Comparison of ENCODE assay signal across 8 cellular contexts in the genomic region with DNA sequence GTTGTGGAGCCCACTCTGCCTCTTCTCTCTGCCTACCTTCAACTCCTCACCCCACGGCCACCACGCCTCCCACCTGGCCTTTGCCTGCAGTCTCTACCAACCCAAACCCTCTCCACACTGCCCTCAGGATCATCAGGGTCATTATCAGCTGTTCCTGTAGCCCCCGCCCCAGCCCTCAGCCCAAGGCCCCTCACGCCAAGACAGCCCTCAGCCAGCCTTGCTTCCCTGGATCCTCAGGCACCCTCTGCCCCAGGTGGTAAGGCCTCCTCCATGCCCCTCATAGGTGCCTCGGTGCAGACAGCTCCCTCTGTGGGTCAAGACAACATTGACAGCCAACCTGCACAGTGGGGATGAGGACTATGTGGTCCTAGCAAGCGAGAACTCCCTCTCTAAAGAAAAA. TPM values are rescaled to one million over a fixed set of nuclear protein-coding genes. Genes with fewer than 3 reads are reported as not detected.
A peak's percentile ranks its signal among the peaks of the same experiment; 100 is the strongest.
DNase-seq lines count a peak whose midpoint lies in the region; ATAC-seq, FAIRE-seq and TF ChIP-seq lines count a peak whose summit lies in the region.

No MANE protein-coding gene starts in this region.

- TF ChIP-seq CTCF in GM13976 (IDR thresholded peaks at IDR 0.05; ENCODE audit: borderline replicate concordance, control extremely low read depth, extremely low read depth, insufficient read depth, missing control alignments) = peak; percentile 6
- TF ChIP-seq CTCF in K562 (IDR thresholded peaks at IDR 0.05 in 2 of 3, conservative IDR thresholded peaks at IDR 0.05 in 1 of 3; ENCODE audit: insufficient read depth in 2 of 3, low read depth in 1 of 3, low read length in 3 of 3) = peak; percentile 49 to 57 (median 52)
- no peak for TF ChIP-seq CTCF in natural killer cell (IDR thresholded peaks at IDR 0.05)
- peak in 2 of 6 experiments; percentile 5 to 15 for TF ChIP-seq CTCF in upper lobe of left lung (IDR thresholded peaks at IDR 0.05)

- CTCF ChIA-PET in K562 (lab: Yijun Ruan, JAX; ENCODE audit: low intra/inter-chr PET ratio) = no interaction called here

- 76% methylated on average over 5 of the region's 6 CpGs for WGBS in K562 (ENCODE audit: insufficient coverage, low coverage, missing lambda C conversion rate)
- 77 to 94% methylated on average over 5 to 6 of the region's 6 CpGs for WGBS in upper lobe of left lung, 2 donors

- peaks cover 29 to 57% of the 10 kb centered on the region in 2 experiments for H3K4me1 ChIP-seq in K562 (replicated peaks in 1 of 2; ENCODE audit: control insufficient read depth in 2 of 2, insufficient read depth in 2 of 2, low read length in 2 of 2)
- peaks cover 50 to 66% (median 54%) of the 10 kb centered on the region in 4 donors for H3K4me1 ChIP-seq in upper lobe of left lung

- peak; percentile 67 for DNase-seq in GM13976 (ENCODE audit: low spot score)
- peak; percentile 67 for DNase-seq in RPMI8226
- DNase-seq in K562 (ENCODE audit: extremely low read depth in 1 of 4, low spot score in 3 of 4) = peak in 2 of 4 experiments; percentile 34 to 46
- no peak for DNase-seq in natural killer cell
- no peak for DNase-seq in upper lobe of left lung
- DNase-seq in Right ventricle myocardium inferior (ENCODE audit: missing footprints) = no peak

- no peaks in the 10 kb centered on the region for H3K36me3 Mint-ChIP-seq in natural killer cell

- peaks cover 37% of the 10 kb centered on the region for H4K20me1 ChIP-seq in K562 (replicated peaks; ENCODE audit: control insufficient read depth, insufficient read depth, low read length)

- H3K4me2 ChIP-seq in K562 (ENCODE audit: insufficient read depth, low read length) = 0 out of 2 replicates have a peak overlapping the region, but pooled peaks have one; percentile 73

- peak; percentile 58 for FAIRE-seq in K562 (lab: Jason Lieb, UNC)

- peak overlapping the region; percentile 97 for H3K4me3 Mint-ChIP-seq in natural killer cell

- H3K9ac ChIP-seq in K562 (ENCODE audit: insufficient read depth in 1 of 2, low read depth in 2 of 2, low read length in 2 of 2) = peak overlapping the region in 1 of 2 experiments; percentile 64; a peak in 2 of 4 replicates

- H3K27ac ChIP-seq in K562 (ENCODE audit: extremely low read depth, low read depth, low read length) (no peak overlapping the region), upper lobe of left lung (peak overlapping the region in 1 of 4 donors; percentile 93)

- H3K79me2 ChIP-seq in K562 (ENCODE audit: control insufficient read depth, insufficient read depth, low read length) = peaks cover 57% of the 10 kb centered on the region

- ATAC-seq in K562 = peak; percentile 66
- no peak for ATAC-seq in natural killer cell
- ATAC-seq in HG02571 (IDR thresholded peaks at IDR 0.05; ENCODE audit: unreplicated experiment) = no peak
- ATAC-seq in upper lobe of left lung (ENCODE audit: low FRiP score in 2 of 2) = no peak
- ATAC-seq in Right ventricle myocardium inferior = no peak
- ATAC-seq in GM21786 (IDR thresholded peaks at IDR 0.05; ENCODE audit: unreplicated experiment) = no peak

- TF ChIP-seq RAD21 in K562 (CRISPR knock-in tag; conservative IDR thresholded peaks at IDR 0.05 in 1 of 2, IDR thresholded peaks at IDR 0.05 in 1 of 2) = 0 out of 4 replicates have a peak, but pooled peaks of 1 of the 2 experiments have one; percentile 5

- intact Hi-C loops in K562 (cut with micrococcal nuclease) (no loop called here), natural killer cell (cut with micrococcal nuclease) (loop anchor here (5.0 kb wide), 1 partner anchor 34 kb away; a partner anchor contains a TSS), Right ventricle myocardium inferior (cut with DNase I) (no loop called here)

- H3K27me3 Mint-ChIP-seq in natural killer cell (ENCODE audit: low read depth in 2 of 2) = no peaks in the 10 kb centered on the region

- H3K27me3 ChIP-seq in K562 (ENCODE audit: control insufficient read depth in 2 of 2, insufficient read depth in 2 of 2, low read length in 2 of 2) (no peaks in the 10 kb centered on the region), upper lobe of left lung (no peaks in the 10 kb centered on the region)

- no TSS peak for BruUV-seq in K562 (replicated peaks; lab: Mats Ljungman, UMichigan)

- H3K27ac Mint-ChIP-seq in natural killer cell = peak overlapping the region; percentile 79

- no peaks in the 10 kb centered on the region for H3K9me3 Mint-ChIP-seq in natural killer cell

- H3K4me3 ChIP-seq in K562 = peak overlapping the region; percentile 63; the same call in 1 of the 2 replicates
- H3K4me3 ChIP-seq in upper lobe of left lung = peak overlapping the region in 1 of 4 donors; percentile 97

- H3K9me3 ChIP-seq in K562 (replicated peaks; ENCODE audit: control insufficient read depth, insufficient read depth, low read depth, low read length) (no peaks in the 10 kb centered on the region), upper lobe of left lung (no peaks in the 10 kb centered on the region)

- POLR2A ChIA-PET in K562 (lab: Yijun Ruan, JAX) = no interaction called here

- in situ Hi-C loops in GM13976 (cut with MboI; ENCODE audit: low sequenced_read_pairs, unreplicated experiment) (no loop called here), K562 (cut with MboI) (no loop called here)

- TF ChIP-seq EP300 in K562 (IDR thresholded peaks at IDR 0.05; ENCODE audit: low read length) (no peak), upper lobe of left lung (IDR thresholded peaks at IDR 0.05) (no peak)

- TF ChIP-seq POLR2A in K562 (conservative IDR thresholded peaks at IDR 0.05) = no peak
- TF ChIP-seq POLR2A in upper lobe of left lung (IDR thresholded peaks at IDR 0.05) = no peak

- H2AFZ ChIP-seq in K562 (ENCODE audit: low read depth, low read length) = no peak overlapping the region

- peaks cover 33 to 67% of the 10 kb centered on the region in 2 donors for H3K4me1 Mint-ChIP-seq in natural killer cell

- 0 out of 3 replicates have a peak, but pooled peaks cover 2% of the 10 kb centered on the region for H3K36me3 ChIP-seq in K562 (ENCODE audit: control insufficient read depth, insufficient read depth, low read length)
- H3K36me3 ChIP-seq in upper lobe of left lung = peaks cover 0 to 2% (median 2%) of the 10 kb centered on the region in 4 donors

- peaks cover 8% of the 10 kb centered on the region for H3K9me1 ChIP-seq in K562 (ENCODE audit: control insufficient read depth, insufficient read depth, low read length)

RNA-seq across cellular contexts. Expression of a gene that starts 1.7 kb away (rescaled TPM):
- total RNA-seq in K562 (2011; cell fraction: chromatin; rRNA removed; ENCODE audit: low replicate concordance) = 101 and 307 TPM in 2 replicates
- total RNA-seq in K562 (2011; cell fraction: nucleolus; rRNA removed) = 152 and 193 TPM in 2 replicates
- total RNA-seq in K562 (2011; cell fraction: nucleoplasm; rRNA removed) = 127 and 140 TPM in 2 replicates
- total RNA-seq in K562 (2014; rRNA removed) = 26.9 and 36.8 TPM in 2 replicates
- total RNA-seq in K562 (2014; rRNA removed; fragmentation: Illumina TruSeq; extraction: Trizol) = 2.9 and 5.3 TPM in 2 replicates
- 14.9 and 16.1 TPM in 2 replicates for total RNA-seq in K562 (2015; rRNA removed; fragmentation: Illumina TruSeq; extraction: Trizol)
- 47.3 and 50.4 TPM in 2 replicates for total RNA-seq in K562 (2021)
- polyA plus RNA-seq in K562 (2011; rRNA removed) = 11.4 and 16.7 TPM in 2 replicates
- 15.1 and 27.2 TPM in 2 replicates for polyA plus RNA-seq in K562 (2011; cell fraction: cytosol; rRNA removed)
- polyA plus RNA-seq in K562 (2011; cell fraction: nucleus; rRNA removed) = 117 and 136 TPM in 2 replicates
- 21.3 and 38.3 TPM in 2 replicates for polyA plus RNA-seq in K562 (2012)
- polyA plus RNA-seq in K562 (2014; fragmentation: Illumina TruSeq; extraction: Trizol) = 6.7 and 15.5 TPM in 2 replicates
- under 1 TPM; 0.44 to 0.55 TPM for polyA plus RNA-seq in K562 (2014; fragmentation: Nextera tagmentation; extraction: Ambion mirVana)
- polyA plus RNA-seq in K562 (2014; rRNA removed) = 22.3 and 24.3 TPM in 2 replicates
- polyA minus RNA-seq in K562 (2011; rRNA and poly(A)+ RNA removed) = 9.9 and 19.7 TPM in 2 replicates
- 27.2 and 27.4 TPM in 2 replicates for polyA minus RNA-seq in K562 (2011; cell fraction: cytosol; rRNA and poly(A)+ RNA removed)
- 51.2 and 58.9 TPM in 2 replicates for polyA minus RNA-seq in K562 (2011; cell fraction: nucleus; rRNA and poly(A)+ RNA removed)
- total RNA-seq in natural killer cell = 100 to 1,000 TPM; 235 to 284 (median 242) TPM
- 100 to 1,000 TPM in 1 of 6 donors, 10 to 100 TPM in 5; 44.6 to 117 (median 75.7) TPM for total RNA-seq in upper lobe of left lung
- total RNA-seq in Right ventricle myocardium inferior = 47.7 TPM

RNA-seq across cellular contexts. Expression of a gene that starts 8.3 kb away (rescaled TPM):
- 2.7 and 6.7 TPM in 2 replicates for total RNA-seq in K562 (2011; cell fraction: chromatin; rRNA removed; ENCODE audit: low replicate concordance)
- 7.2 and 7.8 TPM in 2 replicates for total RNA-seq in K562 (2011; cell fraction: nucleolus; rRNA removed)
- total RNA-seq in K562 (2011; cell fraction: nucleoplasm; rRNA removed) = 3.7 and 4.7 TPM in 2 replicates
- total RNA-seq in K562 (2014; rRNA removed) (1.5 and 1.8 TPM in 2 replicates), K562 (2014; rRNA removed; fragmentation: Illumina TruSeq; extraction: Trizol) (0.33 and 0.41 TPM in 2 replicates), K562 (2015; rRNA removed; fragmentation: Illumina TruSeq; extraction: Trizol) (0.08 and 0.11 TPM in 2 replicates), K562 (2021) (3.4 and 5.1 TPM in 2 replicates), natural killer cell (1 to 10 TPM in 2 of 3 donors, under 1 TPM in 1; 0.26 to 2.5 (median 1.5) TPM), upper lobe of left lung (1 to 10 TPM in 4 of 6 donors, under 1 TPM in 2; 0.30 to 3.1 (median 1.6) TPM), Right ventricle myocardium inferior (not detected)
- polyA plus RNA-seq in K562 (2011; rRNA removed) (0.38 and 1.1 TPM in 2 replicates), K562 (2014; fragmentation: Illumina TruSeq; extraction: Trizol) (1.7 and 2.9 TPM in 2 replicates), K562 (2014; fragmentation: Nextera tagmentation; extraction: Ambion mirVana) (under 1 TPM; 0.22 to 0.31 TPM), K562 (2014; rRNA removed) (1.3 and 2.2 TPM in 2 replicates)
- polyA plus RNA-seq in K562 (2011; cell fraction: cytosol; rRNA removed) = 0.69 and 0.74 TPM in 2 replicates
- 1.0 and 1.2 TPM in 2 replicates for polyA plus RNA-seq in K562 (2011; cell fraction: nucleus; rRNA removed)
- 1.1 and 19.5 TPM in 2 replicates for polyA plus RNA-seq in K562 (2012)
- polyA minus RNA-seq in K562 (2011; rRNA and poly(A)+ RNA removed) = 0.39 and 0.60 TPM in 2 replicates
- 0.48 and 1.1 TPM in 2 replicates for polyA minus RNA-seq in K562 (2011; cell fraction: cytosol; rRNA and poly(A)+ RNA removed)
- 1.5 and 2.6 TPM in 2 replicates for polyA minus RNA-seq in K562 (2011; cell fraction: nucleus; rRNA and poly(A)+ RNA removed)

RNA-seq across cellular contexts. Expression of a gene that starts 13.6 kb away (rescaled TPM):
- 0.46 TPM in 1 of 2 replicates, not detected in the other for total RNA-seq in K562 (2011; cell fraction: chromatin; rRNA removed; ENCODE audit: low replicate concordance)
- 0.39 TPM in 1 of 2 replicates, not detected in the other for total RNA-seq in K562 (2011; cell fraction: nucleolus; rRNA removed)
- total RNA-seq in K562 (2011; cell fraction: nucleoplasm; rRNA removed) = 0.59 TPM in 1 of 2 replicates, not detected in the other
- not detected in 2 replicates for total RNA-seq in K562 (2014; rRNA removed)
- total RNA-seq in K562 (2014; rRNA removed; fragmentation: Illumina TruSeq; extraction: Trizol) = not detected in 2 replicates
- total RNA-seq in K562 (2015; rRNA removed; fragmentation: Illumina TruSeq; extraction: Trizol) = not detected in 2 replicates
- total RNA-seq in K562 (2021) = not detected in 2 replicates
- 0.08 TPM in 2 replicates for polyA plus RNA-seq in K562 (2011; rRNA removed)
- 0.10 TPM in 1 of 2 replicates, not detected in the other for polyA plus RNA-seq in K562 (2011; cell fraction: cytosol; rRNA removed)
- 0.35 and 0.81 TPM in 2 replicates for polyA plus RNA-seq in K562 (2011; cell fraction: nucleus; rRNA removed)
- 0.04 and 0.80 TPM in 2 replicates for polyA plus RNA-seq in K562 (2012)
- not detected in 2 replicates for polyA plus RNA-seq in K562 (2014; fragmentation: Illumina TruSeq; extraction: Trizol)
- polyA plus RNA-seq in K562 (2014; fragmentation: Nextera tagmentation; extraction: Ambion mirVana) = not detected
- polyA plus RNA-seq in K562 (2014; rRNA removed) = not detected in 2 replicates
- polyA minus RNA-seq in K562 (2011; rRNA and poly(A)+ RNA removed) = not detected in 2 replicates
- not detected in 2 replicates for polyA minus RNA-seq in K562 (2011; cell fraction: cytosol; rRNA and poly(A)+ RNA removed)
- polyA minus RNA-seq in K562 (2011; cell fraction: nucleus; rRNA and poly(A)+ RNA removed) = not detected in 2 replicates
- under 1 TPM in 1 of 3 donors, not detected in 2; 0.23 TPM for total RNA-seq in natural killer cell
- total RNA-seq in upper lobe of left lung = not detected
- not detected for total RNA-seq in Right ventricle myocardium inferior

RNA-seq across cellular contexts. Expression of a gene that starts 34.4 kb away (rescaled TPM):
- total RNA-seq in K562 (2011; cell fraction: chromatin; rRNA removed; ENCODE audit: low replicate concordance) = 23.7 and 131 TPM in 2 replicates
- 145 and 174 TPM in 2 replicates for total RNA-seq in K562 (2011; cell fraction: nucleolus; rRNA removed)
- 53.0 and 58.1 TPM in 2 replicates for total RNA-seq in K562 (2011; cell fraction: nucleoplasm; rRNA removed)
- total RNA-seq in K562 (2014; rRNA removed) (18.1 and 26.0 TPM in 2 replicates), K562 (2014; rRNA removed; fragmentation: Illumina TruSeq; extraction: Trizol) (0.67 and 1.2 TPM in 2 replicates), K562 (2015; rRNA removed; fragmentation: Illumina TruSeq; extraction: Trizol) (7.5 and 7.6 TPM in 2 replicates), K562 (2021) (35.8 and 37.1 TPM in 2 replicates), natural killer cell (100 to 1,000 TPM; 114 to 129 (median 122) TPM), upper lobe of left lung (10 to 100 TPM; 36.0 to 87.4 (median 77.4) TPM), Right ventricle myocardium inferior (24.9 TPM)
- polyA plus RNA-seq in K562 (2011; rRNA removed) (8.8 and 19.2 TPM in 2 replicates), K562 (2014; fragmentation: Illumina TruSeq; extraction: Trizol) (3.2 and 13.6 TPM in 2 replicates), K562 (2014; fragmentation: Nextera tagmentation; extraction: Ambion mirVana) (under 1 TPM; 0.08 to 0.39 TPM), K562 (2014; rRNA removed) (31.7 and 32.7 TPM in 2 replicates)
- polyA plus RNA-seq in K562 (2011; cell fraction: cytosol; rRNA removed) = 17.7 and 43.8 TPM in 2 replicates
- 202 and 324 TPM in 2 replicates for polyA plus RNA-seq in K562 (2011; cell fraction: nucleus; rRNA removed)
- polyA plus RNA-seq in K562 (2012) = 22.2 and 47.8 TPM in 2 replicates
- polyA minus RNA-seq in K562 (2011; rRNA and poly(A)+ RNA removed) = 3.2 and 3.9 TPM in 2 replicates
- polyA minus RNA-seq in K562 (2011; cell fraction: cytosol; rRNA and poly(A)+ RNA removed) = 17.6 and 18.8 TPM in 2 replicates
- 38.4 and 48.2 TPM in 2 replicates for polyA minus RNA-seq in K562 (2011; cell fraction: nucleus; rRNA and poly(A)+ RNA removed)

RNA-seq across cellular contexts. Expression of a gene that starts 34.9 kb away (rescaled TPM):
- 73.5 and 259 TPM in 2 replicates for total RNA-seq in K562 (2011; cell fraction: chromatin; rRNA removed; ENCODE audit: low replicate concordance)
- total RNA-seq in K562 (2011; cell fraction: nucleolus; rRNA removed) = 203 and 218 TPM in 2 replicates
- 91.6 and 121 TPM in 2 replicates for total RNA-seq in K562 (2011; cell fraction: nucleoplasm; rRNA removed)
- total RNA-seq in K562 (2014; rRNA removed) = 72.3 and 79.2 TPM in 2 replicates
- total RNA-seq in K562 (2014; rRNA removed; fragmentation: Illumina TruSeq; extraction: Trizol) = 20.2 and 24.3 TPM in 2 replicates
- 40.5 and 42.9 TPM in 2 replicates for total RNA-seq in K562 (2015; rRNA removed; fragmentation: Illumina TruSeq; extraction: Trizol)
- 83.2 and 88.6 TPM in 2 replicates for total RNA-seq in K562 (2021)
- 31.2 and 43.9 TPM in 2 replicates for polyA plus RNA-seq in K562 (2011; rRNA removed)
- 48.1 and 62.5 TPM in 2 replicates for polyA plus RNA-seq in K562 (2011; cell fraction: cytosol; rRNA removed)
- 140 and 169 TPM in 2 replicates for polyA plus RNA-seq in K562 (2011; cell fraction: nucleus; rRNA removed)
- 46.4 and 80.8 TPM in 2 replicates for polyA plus RNA-seq in K562 (2012)
- polyA plus RNA-seq in K562 (2014; fragmentation: Illumina TruSeq; extraction: Trizol) = 32.4 and 44.0 TPM in 2 replicates
- polyA plus RNA-seq in K562 (2014; fragmentation: Nextera tagmentation; extraction: Ambion mirVana) = 10 to 100 TPM in 1 of 2 experiments, 1 to 10 TPM in 1; 3.6 to 10.0 TPM
- polyA plus RNA-seq in K562 (2014; rRNA removed) = 63.3 and 67.1 TPM in 2 replicates
- polyA minus RNA-seq in K562 (2011; rRNA and poly(A)+ RNA removed) = 20.3 and 21.0 TPM in 2 replicates
- polyA minus RNA-seq in K562 (2011; cell fraction: cytosol; rRNA and poly(A)+ RNA removed) = 44.2 and 53.0 TPM in 2 replicates
- 37.6 and 55.5 TPM in 2 replicates for polyA minus RNA-seq in K562 (2011; cell fraction: nucleus; rRNA and poly(A)+ RNA removed)
- 100 to 1,000 TPM in 2 of 3 donors, 10 to 100 TPM in 1; 94.5 to 106 (median 104) TPM for total RNA-seq in natural killer cell
- 100 to 1,000 TPM in 1 of 6 donors, 10 to 100 TPM in 5; 55.4 to 104 (median 62.2) TPM for total RNA-seq in upper lobe of left lung
- total RNA-seq in Right ventricle myocardium inferior = 26.7 TPM

Comparison
In these comparisons a context has a peak if more than half of its experiments do, and no peak if none do; other contexts are left out.
1. DNase-seq: peak in GM13976 (single experiment) and RPMI8226 (single experiment); none in natural killer cell (single experiment), upper lobe of left lung (0 of 2) and Right ventricle myocardium inferior (single experiment).